18 cellular contexts compared by ENCODE assay signal in the genomic region with DNA sequence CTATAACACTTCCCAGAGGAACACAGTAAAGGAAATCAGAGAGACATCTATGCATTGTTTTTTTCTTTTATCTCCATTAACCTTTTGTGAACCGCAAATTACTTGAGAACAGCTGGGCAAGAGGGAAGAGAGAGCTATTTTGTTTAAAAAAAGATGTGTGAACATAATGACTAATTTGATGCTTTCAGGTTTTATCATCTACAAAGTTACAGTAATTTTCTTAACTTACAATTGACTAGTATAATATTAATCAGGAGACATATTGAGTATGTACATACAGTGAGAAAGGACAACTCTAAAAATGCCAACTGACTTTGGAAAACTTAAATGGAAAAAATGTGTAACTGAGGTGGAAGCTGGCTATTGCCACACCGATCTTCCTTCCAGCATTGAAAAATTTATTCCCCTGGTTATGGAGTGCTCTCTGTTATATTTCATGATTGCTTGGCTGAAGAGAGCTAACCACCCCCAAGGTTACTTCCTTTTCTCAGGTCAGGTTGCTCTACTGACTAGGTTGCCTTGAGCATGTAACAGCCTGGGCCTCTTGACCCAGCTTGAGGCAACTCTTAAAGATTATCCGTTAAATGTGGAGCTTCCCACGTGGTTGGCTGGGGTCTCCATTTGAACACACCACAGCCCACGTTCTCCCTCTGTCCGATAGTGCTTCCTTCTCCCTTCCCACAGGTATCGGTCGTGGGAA.
A peak's percentile ranks its signal among the peaks of the same experiment; 100 is the strongest.
DNase-seq lines count a peak whose midpoint lies in the region; ATAC-seq lines count a peak whose summit lies in the region.
"Had no signal": no experiment of that assay in that cellular context is flagged by ENCODE, and none has a peak within 500 bp of the region (broad histone marks: within the 10 kb centered on the region; RNA-seq: fewer than 3 reads in every experiment).

No MANE protein-coding gene starts in this region.

- H3K4me3 Mint-ChIP-seq in immature natural killer cell: no peak overlapping the region
- H3K4me3 Mint-ChIP-seq: activated CD8-positive, alpha-beta memory T cell treated with anti-CD3 and anti-CD28 coated beads, Interleukin-2, amount 10 ng/mL, durations not matched to agents 7 days and 5 days; CD14-positive monocyte; T-cell; WTC11 had no signal

- H3K27ac Mint-ChIP-seq in immature natural killer cell: no peak overlapping the region
- H3K27ac Mint-ChIP-seq: activated CD8-positive, alpha-beta memory T cell treated with anti-CD3 and anti-CD28 coated beads, Interleukin-2, amount 10 ng/mL, durations not matched to agents 7 days and 5 days; CD14-positive monocyte; T-cell; WTC11 had no signal

- no peaks in the 10 kb centered on the region for H3K4me1 Mint-ChIP-seq in immature natural killer cell
- H3K4me1 Mint-ChIP-seq: activated CD8-positive, alpha-beta memory T cell treated with anti-CD3 and anti-CD28 coated beads, Interleukin-2, amount 10 ng/mL, durations not matched to agents 7 days and 5 days; CD14-positive monocyte; T-cell; WTC11 had no signal

- ATAC-seq in GM18499 (IDR thresholded peaks at IDR 0.05; ENCODE audit: insufficient read depth, unreplicated experiment) (peak; percentile 62), GM19452 (IDR thresholded peaks at IDR 0.05; ENCODE audit: unreplicated experiment) (peak; percentile 87), HG02678 (IDR thresholded peaks at IDR 0.05; ENCODE audit: unreplicated experiment) (peak; percentile 41), HG03439 (IDR thresholded peaks at IDR 0.05; ENCODE audit: unreplicated experiment) (peak; percentile 68)
- ATAC-seq: A549; activated CD8-positive, alpha-beta memory T cell treated with anti-CD3 and anti-CD28 coated beads, Interleukin-2, amount 10 ng/mL, durations not matched to agents 7 days and 5 days; T-cell; WTC11 had no signal

- H3K36me3 Mint-ChIP-seq in immature natural killer cell: no peaks in the 10 kb centered on the region
- H3K36me3 Mint-ChIP-seq: activated CD8-positive, alpha-beta memory T cell treated with anti-CD3 and anti-CD28 coated beads, Interleukin-2, amount 10 ng/mL, durations not matched to agents 7 days and 5 days; CD14-positive monocyte; T-cell; WTC11 had no signal

- no peaks in the 10 kb centered on the region for H3K27me3 Mint-ChIP-seq in immature natural killer cell (ENCODE audit: low read depth in 3 of 3)
- H3K27me3 Mint-ChIP-seq: T-cell had no signal

- H3K9me3 Mint-ChIP-seq in immature natural killer cell: peaks cover 0 to 5% (median 0%) of the 10 kb centered on the region in 6 donors
- H3K9me3 Mint-ChIP-seq: WTC11 had no signal

- no peak for DNase-seq in immature natural killer cell
- DNase-seq in stimulated activated CD4-positive, alpha-beta T cell treated with anti-CD3 and anti-CD28 coated beads, Interleukin-15, amount 100 ng/mL, for 24 hours: no peak
- no peak for DNase-seq in NCI-H2227 treated with DMSO at 0.1 percent for 48 hours (lab: John Stamatoyannopoulos, UW)
- DNase-seq in GM19238 (ENCODE audit: insufficient read length, low spot score): no peak
- DNase-seq: activated CD8-positive, alpha-beta memory T cell treated with anti-CD3 and anti-CD28 coated beads, Interleukin-2, amount 10 ng/mL, durations not matched to agents 7 days and 5 days; cortex of kidney; DMS79; esophagus squamous epithelium; stimulated activated CD4-positive, alpha-beta T cell treated with anti-CD3 and anti-CD28 coated beads, Interleukin-4, amount 100 ng/mL, for 1 hour; T-cell; tibial artery had no signal
